ENCODE assay signal across 24 cellular contexts in genomic region chr1:233240367-233240766, GRCh38. TPM values are rescaled to one million over a fixed set of nuclear protein-coding genes. Genes with fewer than 3 reads are reported as not detected.
DNase-seq lines count a peak whose midpoint lies in the region; TF ChIP-seq lines count a peak whose summit lies in the region.
"Had no signal": no experiment of that assay in that cellular context is flagged by ENCODE, and none has a peak within 500 bp of the region (broad histone marks: within the 10 kb centered on the region; RNA-seq: fewer than 3 reads in every experiment).

No MANE protein-coding gene starts in this region.

- H3K4me1 Mint-ChIP-seq in MCF 10A (ENCODE audit: insufficient read depth, unreplicated experiment): peaks cover 7% of the 10 kb centered on the region

- H3K27me3 ChIP-seq in breast epithelium (no peaks in the 10 kb centered on the region), tibial artery (no peaks in the 10 kb centered on the region)
- H3K27me3 ChIP-seq: esophagus muscularis mucosa, neutrophil, stomach, tibial nerve had no signal

- CTCF ChIA-PET in MCF 10A (lab: Yijun Ruan, JAX): interaction anchor here (0.6 to 1.2 kb wide), 10 partner anchors 12 to 612 kb away, joined by 3 to 4 read pairs (median 3); no protein-coding TSS in a partner anchor

- H3K9me3 ChIP-seq in breast epithelium (no peaks in the 10 kb centered on the region), tibial artery (no peaks in the 10 kb centered on the region)
- H3K9me3 ChIP-seq: esophagus muscularis mucosa, neutrophil, stomach, tibial nerve had no signal

- no peak for TF ChIP-seq POLR2A in breast epithelium (IDR thresholded peaks at IDR 0.05)

- H3K27me3 Mint-ChIP-seq in MCF 10A (ENCODE audit: insufficient read depth, unreplicated experiment): no peaks in the 10 kb centered on the region
- H3K27me3 Mint-ChIP-seq: activated CD4-positive, alpha-beta memory T cell treated with anti-CD3 and anti-CD28 coated beads for 36 hours; central memory CD8-positive, alpha-beta T cell; T-helper 17 cell had no signal

- intact Hi-C loops in MCF 10A (cut with micrococcal nuclease) (loop anchor here (5.0 kb wide), 1 partner anchor 288 kb away; the partner anchor contains the start of gene NTPCR), breast epithelium (cut with DNase I; ENCODE audit: low total_unique reads) (no loop called here), tibial artery (cut with DNase I; ENCODE audit: low total_unique reads) (no loop called here)

- TF ChIP-seq CTCF in MCF 10A (IDR thresholded peaks at IDR 0.05; ENCODE audit: unreplicated experiment): no peak
- no peak for TF ChIP-seq CTCF in breast epithelium (IDR thresholded peaks at IDR 0.05)
- TF ChIP-seq CTCF in foreskin fibroblast (IDR thresholded peaks at IDR 0.05; ENCODE audit: low read depth, low read length): no peak
- TF ChIP-seq CTCF in tibial artery (IDR thresholded peaks at IDR 0.05): no peak

- H3K36me3 ChIP-seq in breast epithelium (no peaks in the 10 kb centered on the region), tibial artery (peaks cover 0 to 3% (median 0%) of the 10 kb centered on the region in 3 donors)
- H3K36me3 ChIP-seq: neutrophil, tibial nerve had no signal

- H3K27ac Mint-ChIP-seq in MCF 10A (ENCODE audit: low read depth, unreplicated experiment): peak overlapping the region; percentile 32
- H3K27ac Mint-ChIP-seq: activated CD4-positive, alpha-beta memory T cell treated with anti-CD3 and anti-CD28 coated beads for 36 hours; CD8-positive, alpha-beta T cell; endodermal cell; T-helper 17 cell had no signal

- DNase-seq in MCF 10A (ENCODE audit: unreplicated experiment) (no peak), breast epithelium (ENCODE audit: low spot score in 2 of 2) (no peak), amniotic stem cell (lab: John Stamatoyannopoulos, UW) (peak; percentile 16), foreskin fibroblast (peak; percentile 37 to 75), NCI-H2107 treated with DMSO at 0.1 percent for 48 hours (lab: John Stamatoyannopoulos, UW; ENCODE audit: unreplicated experiment) (no peak), activated gamma-delta T cell treated with Interleukin-2 at 50 U/mL for 16 hours (no peak), tibial artery (no peak)
- DNase-seq in activated CD8-positive, alpha-beta memory T cell treated with anti-CD3 and anti-CD28 coated beads, Interleukin-2, amount 50 U/mL, for 48 hours: no peak
- DNase-seq: activated CD4-positive, CD25-positive, alpha-beta regulatory T cell treated with anti-CD3 and anti-CD28 coated beads, Interleukin-2, amount 50 U/mL, for 72 hours; activated naive CD4-positive, alpha-beta T cell treated with Interleukin-2 at 50 U/mL for 16 hours; kidney; NCI-H524 treated with DMSO at 0.1 percent for 48 hours; stimulated activated CD4-positive, alpha-beta T cell treated with anti-CD3 and anti-CD28 coated beads, Interleukin-12 subunit alpha, Interleukin-12 subunit beta, amount 100 ng/mL, for 4 hours; stimulated activated CD4-positive, alpha-beta T cell treated with anti-CD3 and anti-CD28 coated beads, Interleukin-4, amount 100 ng/mL, for 1 hour; T-helper 17 cell had no signal

- no peaks in the 10 kb centered on the region for H3K4me1 ChIP-seq in breast epithelium
- H3K4me1 ChIP-seq in tibial artery: peaks cover 0 to 4% (median 0%) of the 10 kb centered on the region in 4 donors

- H3K4me3 ChIP-seq in breast epithelium (no peak overlapping the region), foreskin fibroblast (ENCODE audit: low read depth in 1 of 2, low read length in 2 of 2) (no peak overlapping the region), tibial artery (no peak overlapping the region)
- H3K4me3 ChIP-seq: stomach, tibial nerve had no signal

- no TSS peak for BruUV-seq in MCF 10A (replicated peaks; lab: Mats Ljungman, UMichigan)

- peaks cover 26% of the 10 kb centered on the region for H3K36me3 Mint-ChIP-seq in MCF 10A (ENCODE audit: insufficient read depth, unreplicated experiment)

- H3K9me3 Mint-ChIP-seq in MCF 10A (ENCODE audit: unreplicated experiment): no peaks in the 10 kb centered on the region
- H3K9me3 Mint-ChIP-seq: activated CD4-positive, alpha-beta memory T cell treated with anti-CD3 and anti-CD28 coated beads for 36 hours; CD8-positive, alpha-beta T cell; central memory CD8-positive, alpha-beta T cell; endodermal cell had no signal

- H3K4me3 Mint-ChIP-seq in MCF 10A (ENCODE audit: unreplicated experiment): no peak overlapping the region
- H3K4me3 Mint-ChIP-seq: activated CD4-positive, alpha-beta memory T cell treated with anti-CD3 and anti-CD28 coated beads for 36 hours; CD8-positive, alpha-beta T cell; central memory CD8-positive, alpha-beta T cell; endodermal cell; T-helper 17 cell had no signal

- POLR2A ChIA-PET in MCF 10A (lab: Yijun Ruan, JAX): interaction anchor here (0.6 kb wide), 1 partner anchor 8 kb away, joined by 3 read pairs; no protein-coding TSS in a partner anchor

- H3K27ac ChIP-seq in breast epithelium (no peak overlapping the region), tibial artery (no peak overlapping the region)
- H3K27ac ChIP-seq: 22Rv1, esophagus muscularis mucosa, stomach, tibial nerve had no signal

RNA-seq across cellular contexts. Expression of gene PCNX2, which starts 55.2 kb away (rescaled TPM):
- total RNA-seq in MCF 10A (2022) (80.5 and 85.3 TPM in 2 replicates), breast epithelium (10 to 100 TPM; 18.7 to 32.6 (median 26.2) TPM)

Comparison
In these comparisons a context has a peak if more than half of its experiments do, and no peak if none do; other contexts are left out.
1. DNase-seq: peak in amniotic stem cell (single experiment) and foreskin fibroblast (2 of 2); none in MCF 10A (single experiment), breast epithelium (0 of 2), activated CD8-positive, alpha-beta memory T cell treated with anti-CD3 and anti-CD28 coated beads, Interleukin-2, amount 50 U/mL, for 48 hours (single experiment), NCI-H2107 treated with DMSO at 0.1 percent for 48 hours (single experiment), activated gamma-delta T cell treated with Interleukin-2 at 50 U/mL for 16 hours (single experiment) and tibial artery (0 of 2).